Comparison of ENCODE assay signal across 17 cellular contexts in genomic region chr5:43680286-43680685, GRCh38.
DNase-seq lines count a peak whose midpoint lies in the region; ATAC-seq and TF ChIP-seq lines count a peak whose summit lies in the region.
"Had no signal": no experiment of that assay in that cellular context is flagged by ENCODE, and none has a peak within 500 bp of the region (broad histone marks: within the 10 kb centered on the region; RNA-seq: fewer than 3 reads in every experiment).

No MANE protein-coding gene starts in this region.

- CTCF ChIA-PET in A673 (lab: Charles Lee), result no interaction called here

- DNase-seq in A673 (ENCODE audit: low spot score) (peak; percentile 33), AG10803 (ENCODE audit: low read depth) (peak; percentile 70), NCI-H446 treated with DMSO at 0.1 percent for 48 hours (lab: John Stamatoyannopoulos, UW) (peak; percentile 57), fibroblast of peridontal ligament (ENCODE audit: extremely low read depth) (peak; percentile 38), breast epithelium (ENCODE audit: low spot score in 2 of 2) (no peak), BE2C (no peak)
- DNase-seq in naive thymus-derived CD8-positive, alpha-beta T cell, result no peak
- DNase-seq: GM23248, HCEC 1CT, KBM-7, NCI-H2029 treated with DMSO at 0.1 percent for 48 hours, NCI-H510A treated with DMSO at 0.1 percent for 48 hours, NCI-H82, PC-3 had no signal

- H3K4me3 ChIP-seq in A673 (ENCODE audit: low read depth, low read length, poor library complexity, severe bottlenecking) (no peak overlapping the region), AG10803 (ENCODE audit: low read length) (no peak overlapping the region), breast epithelium (no peak overlapping the region), BE2C (ENCODE audit: low read depth, low read length) (no peak overlapping the region)
- H3K4me3 ChIP-seq: GM23248 had no signal

- H3K27ac Mint-ChIP-seq in naive thymus-derived CD8-positive, alpha-beta T cell, result no peak overlapping the region
- H3K27ac Mint-ChIP-seq: T-helper 1 cell treated with Interleukin-12 subunit alpha and Interleukin-12 subunit beta and Interleukin-4 antibody, amounts not matched to agents 30 μg/mL and 1 μg/mL, for 36 hours had no signal

- no peaks in the 10 kb centered on the region for H3K27me3 Mint-ChIP-seq in naive thymus-derived CD8-positive, alpha-beta T cell

- no peak for TF ChIP-seq CTCF in A673 (conservative IDR thresholded peaks at IDR 0.05; ENCODE audit: low read depth, low read length)
- no peak for TF ChIP-seq CTCF in AG10803 (conservative IDR thresholded peaks at IDR 0.05; ENCODE audit: low read length)
- TF ChIP-seq CTCF in breast epithelium (IDR thresholded peaks at IDR 0.05), result no peak
- no peak for TF ChIP-seq CTCF in BE2C (IDR thresholded peaks at IDR 0.05; ENCODE audit: low read depth, low read length)

- no peak overlapping the region for H3K4me3 Mint-ChIP-seq in naive thymus-derived CD8-positive, alpha-beta T cell
- H3K4me3 Mint-ChIP-seq: T-helper 1 cell treated with Interleukin-12 subunit alpha and Interleukin-12 subunit beta and Interleukin-4 antibody, amounts not matched to agents 30 μg/mL and 1 μg/mL, for 36 hours had no signal

- H3K9me3 ChIP-seq in A673 (ENCODE audit: low read depth, low read length, poor library complexity, severe bottlenecking), result no peaks in the 10 kb centered on the region
- H3K9me3 ChIP-seq in breast epithelium, result no peaks in the 10 kb centered on the region
- no peaks in the 10 kb centered on the region for H3K9me3 ChIP-seq in BE2C

- intact Hi-C loops in A673 (cut with micrococcal nuclease; ENCODE audit: unreplicated experiment) (no loop called here), breast epithelium (cut with DNase I; ENCODE audit: low total_unique reads) (no loop called here)

- H3K4me1 Mint-ChIP-seq in naive thymus-derived CD8-positive, alpha-beta T cell, result peaks cover 0 to 5% (median 4%) of the 10 kb centered on the region in 4 donors

- H3K36me3 Mint-ChIP-seq in naive thymus-derived CD8-positive, alpha-beta T cell, result peaks cover 15 to 40% (median 33%) of the 10 kb centered on the region in 3 donors

- no peak for ATAC-seq in naive thymus-derived CD8-positive, alpha-beta T cell
- ATAC-seq: HepG2, PC-3 had no signal

- H3K9me3 Mint-ChIP-seq in naive thymus-derived CD8-positive, alpha-beta T cell, result no peaks in the 10 kb centered on the region
- H3K9me3 Mint-ChIP-seq: T-helper 1 cell treated with Interleukin-12 subunit alpha and Interleukin-12 subunit beta and Interleukin-4 antibody, amounts not matched to agents 30 μg/mL and 1 μg/mL, for 36 hours had no signal

- H3K27ac ChIP-seq in A673 (ENCODE audit: low read depth, low read length, poor library complexity, severe bottlenecking) (no peak overlapping the region), breast epithelium (no peak overlapping the region)
- H3K27ac ChIP-seq: GM23248, RWPE1 had no signal

- H3K36me3 ChIP-seq in A673 (ENCODE audit: insufficient read depth, low read length, poor library complexity, severe bottlenecking), result no peaks in the 10 kb centered on the region
- no peaks in the 10 kb centered on the region for H3K36me3 ChIP-seq in breast epithelium
- peaks cover 3% of the 10 kb centered on the region for H3K36me3 ChIP-seq in BE2C

- TF ChIP-seq POLR2A in breast epithelium (IDR thresholded peaks at IDR 0.05), result no peak

- no TSS peak for BruUV-seq in A673 (replicated peaks; lab: Mats Ljungman, UMichigan)

- H3K27me3 ChIP-seq in A673 (replicated peaks; ENCODE audit: insufficient read depth, low read depth, low read length, poor library complexity), result no peaks in the 10 kb centered on the region
- H3K27me3 ChIP-seq in breast epithelium, result no peaks in the 10 kb centered on the region
- H3K27me3 ChIP-seq in BE2C, result no peaks in the 10 kb centered on the region

- POLR2A ChIA-PET in A673 (lab: Charles Lee; ENCODE audit: low non-redundant PET), result no interaction called here
- POLR2A ChIA-PET in naive thymus-derived CD8-positive, alpha-beta T cell (lab: Charles Lee), result no interaction called here

- H3K4me1 ChIP-seq in A673 (ENCODE audit: insufficient read depth, low read length, poor library complexity, severe bottlenecking) (peaks cover 29% of the 10 kb centered on the region), breast epithelium (no peaks in the 10 kb centered on the region), BE2C (peaks cover 5% of the 10 kb centered on the region; the same call in 1 of the 2 replicates)

Comparison
In these comparisons a context has a peak if more than half of its experiments do, and no peak if none do; other contexts are left out.
1. DNase-seq: peak in A673 (single experiment), AG10803 (single experiment), NCI-H446 treated with DMSO at 0.1 percent for 48 hours (single experiment) and fibroblast of peridontal ligament (single experiment); none in breast epithelium (0 of 2), naive thymus-derived CD8-positive, alpha-beta T cell (0 of 10) and BE2C (single experiment).